In genomic region chr3:108153451-108153981, GRCh38 we compare ENCODE assay signal across 9 cellular contexts.
DNase-seq lines count a peak whose midpoint lies in the region; ATAC-seq and TF ChIP-seq lines count a peak whose summit lies in the region.
"Had no signal": no experiment of that assay in that cellular context is flagged by ENCODE, and none has a peak within 500 bp of the region (broad histone marks: within the 10 kb centered on the region; RNA-seq: fewer than 3 reads in every experiment).

No MANE protein-coding gene starts in this region.

- CTCF ChIA-PET in activated CD4-positive, alpha-beta memory T cell treated with anti-CD3 and anti-CD28 coated beads, Interleukin-2, amount 10 ng/mL, durations not matched to agents 7 days and 5 days (lab: Charles Lee) = interaction anchor here (0.6 to 2.8 kb wide), 22 partner anchors 10 to 732 kb away, joined by 3 to 26 read pairs (median 4); no protein-coding TSS in a partner anchor

- WGBS in esophagus muscularis mucosa = 86% methylated on average over 7 of the region's 7 CpGs

- H3K9me3 Mint-ChIP-seq in GM23338 = no peaks in the 10 kb centered on the region
- no peaks in the 10 kb centered on the region for H3K9me3 Mint-ChIP-seq in activated CD4-positive, alpha-beta memory T cell treated with anti-CD3 and anti-CD28 coated beads, Interleukin-2, amount 10 ng/mL, durations not matched to agents 7 days and 5 days
- H3K9me3 Mint-ChIP-seq: stimulated activated naive CD8-positive, alpha-beta T cell treated with anti-CD3 and anti-CD28 coated beads, Interleukin-15, Interleukin-2, amounts not matched to agents 100 ng/mL and 50 ng/mL, for 24 hours had no signal

- H3K4me1 ChIP-seq in GM23338 (ENCODE audit: insufficient read depth) (no peaks in the 10 kb centered on the region), esophagus muscularis mucosa (no peaks in the 10 kb centered on the region)

- no peaks in the 10 kb centered on the region for H3F3A ChIP-seq in GM23338 (replicated peaks; ENCODE audit: low read depth)

- no peak overlapping the region for H3K4me3 ChIP-seq in GM23338
- H3K4me3 ChIP-seq in fibroblast of pulmonary artery (replicated peaks; ENCODE audit: low read depth, low read length) = no peak overlapping the region
- H3K4me3 ChIP-seq in esophagus muscularis mucosa = no peak overlapping the region

- TF ChIP-seq POLR2A in esophagus muscularis mucosa (IDR thresholded peaks at IDR 0.05; ENCODE audit: low read depth) = no peak

- no peaks in the 10 kb centered on the region for H3K36me3 Mint-ChIP-seq in GM23338 (ENCODE audit: low read depth)
- H3K36me3 Mint-ChIP-seq in activated CD4-positive, alpha-beta memory T cell treated with anti-CD3 and anti-CD28 coated beads, Interleukin-2, amount 10 ng/mL, durations not matched to agents 7 days and 5 days (ENCODE audit: low read depth) = no peaks in the 10 kb centered on the region

- ATAC-seq in GM23338 = peak; percentile 95

- H3K36me3 ChIP-seq in GM23338 (ENCODE audit: insufficient read depth) = no peaks in the 10 kb centered on the region
- H3K36me3 ChIP-seq in esophagus muscularis mucosa = no peaks in the 10 kb centered on the region

- H3K4me2 ChIP-seq in GM23338 = no peak overlapping the region

- no peaks in the 10 kb centered on the region for H3K27me3 ChIP-seq in GM23338 (ENCODE audit: insufficient read depth)
- no peaks in the 10 kb centered on the region for H3K27me3 ChIP-seq in esophagus muscularis mucosa

- DNase-seq in DMS114 treated with DMSO at 0.1 percent for 48 hours (lab: John Stamatoyannopoulos, UW; ENCODE audit: unreplicated experiment) (peak; percentile 2), GM23338 (ENCODE audit: low spot score) (peak; percentile 88), NCI-H1694 (lab: John Stamatoyannopoulos, UW) (peak; percentile 46), fibroblast of pulmonary artery (ENCODE audit: low read depth) (peak; percentile 74), NCI-H2029 treated with DMSO at 0.1 percent for 48 hours (lab: John Stamatoyannopoulos, UW) (no peak), esophagus muscularis mucosa (ENCODE audit: extremely low spot score) (no peak)
- DNase-seq in activated CD4-positive, alpha-beta memory T cell treated with anti-CD3 and anti-CD28 coated beads, Interleukin-2, amount 10 ng/mL, durations not matched to agents 7 days and 5 days = peak; percentile 63
- DNase-seq in stimulated activated CD4-positive, alpha-beta T cell treated with anti-CD3 and anti-CD28 coated beads, Interleukin-1b, Interleukin-23, amount 100 ng/mL, for 48 hours = peak; percentile 44

- peak overlapping the region; percentile 26; the same call in 1 of the 2 replicates for H2AFZ ChIP-seq in GM23338

- no peak for TF ChIP-seq EP300 in esophagus muscularis mucosa (IDR thresholded peaks at IDR 0.05)

- intact Hi-C loops in esophagus muscularis mucosa (cut with DNase I) = no loop called here

- peak; percentile 75 to 81 for TF ChIP-seq CTCF in GM23338 (conservative IDR thresholded peaks at IDR 0.05; ENCODE audit: low read depth in 2 of 2)
- peak; percentile 46 for TF ChIP-seq CTCF in fibroblast of pulmonary artery (IDR thresholded peaks at IDR 0.05; ENCODE audit: low read length, missing control alignments)
- TF ChIP-seq CTCF in esophagus muscularis mucosa (IDR thresholded peaks at IDR 0.05) = peak in 1 of 3 experiments; percentile 15

- H3K27me3 Mint-ChIP-seq in GM23338 (ENCODE audit: insufficient read depth, low read depth, poor library complexity) = peaks cover 2% of the 10 kb centered on the region
- no peaks in the 10 kb centered on the region for H3K27me3 Mint-ChIP-seq in activated CD4-positive, alpha-beta memory T cell treated with anti-CD3 and anti-CD28 coated beads, Interleukin-2, amount 10 ng/mL, durations not matched to agents 7 days and 5 days
- H3K27me3 Mint-ChIP-seq: stimulated activated naive CD8-positive, alpha-beta T cell treated with anti-CD3 and anti-CD28 coated beads, Interleukin-15, Interleukin-2, amounts not matched to agents 100 ng/mL and 50 ng/mL, for 24 hours had no signal

- no peak overlapping the region for H3K4me3 Mint-ChIP-seq in GM23338
- no peak overlapping the region for H3K4me3 Mint-ChIP-seq in activated CD4-positive, alpha-beta memory T cell treated with anti-CD3 and anti-CD28 coated beads, Interleukin-2, amount 10 ng/mL, durations not matched to agents 7 days and 5 days
- H3K4me3 Mint-ChIP-seq: stimulated activated naive CD8-positive, alpha-beta T cell treated with anti-CD3 and anti-CD28 coated beads, Interleukin-15, Interleukin-2, amounts not matched to agents 100 ng/mL and 50 ng/mL, for 24 hours had no signal

- no peaks in the 10 kb centered on the region for H3K9me2 ChIP-seq in GM23338 (ENCODE audit: insufficient read depth)

- H3K27ac Mint-ChIP-seq in GM23338 = no peak overlapping the region
- H3K27ac Mint-ChIP-seq in activated CD4-positive, alpha-beta memory T cell treated with anti-CD3 and anti-CD28 coated beads, Interleukin-2, amount 10 ng/mL, durations not matched to agents 7 days and 5 days = no peak overlapping the region
- H3K27ac Mint-ChIP-seq: stimulated activated naive CD8-positive, alpha-beta T cell treated with anti-CD3 and anti-CD28 coated beads, Interleukin-15, Interleukin-2, amounts not matched to agents 100 ng/mL and 50 ng/mL, for 24 hours had no signal

- no peaks in the 10 kb centered on the region for H3K9me3 ChIP-seq in esophagus muscularis mucosa

- H3K4me1 Mint-ChIP-seq in GM23338 = peaks cover 8% of the 10 kb centered on the region; the same call in 1 of the 3 replicates
- H3K4me1 Mint-ChIP-seq in activated CD4-positive, alpha-beta memory T cell treated with anti-CD3 and anti-CD28 coated beads, Interleukin-2, amount 10 ng/mL, durations not matched to agents 7 days and 5 days = peaks cover 7% of the 10 kb centered on the region

- H3K79me2 ChIP-seq in GM23338 (replicated peaks; ENCODE audit: insufficient read depth) = no peaks in the 10 kb centered on the region

- H3K27ac ChIP-seq in GM23338 (ENCODE audit: low read depth) = no peak overlapping the region
- H3K27ac ChIP-seq in esophagus muscularis mucosa (replicated peaks in 1 of 4) = no peak overlapping the region

- POLR2A ChIA-PET in activated CD4-positive, alpha-beta memory T cell treated with anti-CD3 and anti-CD28 coated beads, Interleukin-2, amount 10 ng/mL, durations not matched to agents 7 days and 5 days (lab: Charles Lee) = interaction anchor here (0.7 to 1.9 kb wide), 4 partner anchors 9 to 189 kb away, joined by 3 to 7 read pairs (median 5); no protein-coding TSS in a partner anchor

- H4K20me1 ChIP-seq in GM23338 (replicated peaks; ENCODE audit: insufficient read depth) = no peaks in the 10 kb centered on the region

TF ChIP-seq in GM23338, 12 proteins besides CTCF, POLR2A, EP300 and RAD21:
- TF ChIP-seq EZH2phosphoT487 (IDR thresholded peaks at IDR 0.05; ENCODE audit: unreplicated experiment) (no peak), CREB1 (CRISPR knock-in tag; IDR thresholded peaks at IDR 0.05; ENCODE audit: low read depth) (no peak), ZNF114 (CRISPR knock-in tag; IDR thresholded peaks at IDR 0.05) (no peak)
TF ChIP-seq in GM23338: peak in this region for 0.

Comparison
In these comparisons a context has a peak if more than half of its experiments do, and no peak if none do; other contexts are left out.
1. DNase-seq: peak in DMS114 treated with DMSO at 0.1 percent for 48 hours (single experiment), GM23338 (single experiment), NCI-H1694 (single experiment), activated CD4-positive, alpha-beta memory T cell treated with anti-CD3 and anti-CD28 coated beads, Interleukin-2, amount 10 ng/mL, durations not matched to agents 7 days and 5 days (single experiment), fibroblast of pulmonary artery (single experiment) and stimulated activated CD4-positive, alpha-beta T cell treated with anti-CD3 and anti-CD28 coated beads, Interleukin-1b, Interleukin-23, amount 100 ng/mL, for 48 hours (single experiment); none in NCI-H2029 treated with DMSO at 0.1 percent for 48 hours (single experiment) and esophagus muscularis mucosa (single experiment).